ENCODE assay signal across 1 cellular context in genomic region chr4:12041828-12042227, GRCh38.
TF ChIP-seq lines count a peak whose summit lies in the region.

No MANE protein-coding gene starts in this region.

TF ChIP-seq in H1, 55 proteins besides CTCF, POLR2A, EP300 and RAD21:
- TF ChIP-seq CBX8 (IDR thresholded peaks at IDR 0.05; ENCODE audit: borderline replicate concordance, low read depth, low read length) (no peak), JUN (IDR thresholded peaks at IDR 0.05; ENCODE audit: low read depth, low read length) (no peak), SAP30 (IDR thresholded peaks at IDR 0.05; ENCODE audit: insufficient read depth, insufficient replicate concordance, low read length) (no peak), JUND (IDR thresholded peaks at IDR 0.05; ENCODE audit: low read length) (peak; percentile 94), HDAC6 (IDR thresholded peaks at IDR 0.05; ENCODE audit: low read depth, low read length) (no peak), SIN3A (conservative IDR thresholded peaks at IDR 0.05 in 1 of 2, IDR thresholded peaks at IDR 0.05 in 1 of 2; ENCODE audit: low read depth in 1 of 2, low read length in 2 of 2) (no peak), POLR2AphosphoS5 (IDR thresholded peaks at IDR 0.05; ENCODE audit: low read depth, low read length) (no peak)
TF ChIP-seq in H1: peak in this region for 1.
